17 cellular contexts compared by ENCODE assay signal in the genomic region with DNA sequence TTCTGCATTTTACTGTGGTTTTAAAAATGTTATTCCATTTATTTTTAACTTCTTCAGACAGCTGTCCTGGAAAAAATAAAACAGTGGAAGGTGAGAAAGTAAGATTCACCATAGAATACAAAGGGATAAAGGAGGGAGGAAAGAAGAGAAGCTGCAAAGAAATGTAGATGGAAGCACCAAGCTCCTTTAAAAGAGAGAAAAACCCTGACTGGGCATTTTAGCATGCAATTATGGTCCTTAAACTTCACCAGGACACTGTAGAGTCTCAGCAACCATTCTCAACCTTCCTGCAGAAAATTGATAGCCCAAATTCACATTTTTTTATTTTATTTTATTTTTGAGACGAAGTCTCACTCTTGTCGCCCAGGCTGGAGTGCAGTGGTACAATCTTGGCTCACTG. TPM values are rescaled to one million over a fixed set of nuclear protein-coding genes. Genes with fewer than 3 reads are reported as not detected.
DNase-seq lines count a peak whose midpoint lies in the region; ATAC-seq and TF ChIP-seq lines count a peak whose summit lies in the region.
"Had no signal": no experiment of that assay in that cellular context is flagged by ENCODE, and none has a peak within 500 bp of the region (broad histone marks: within the 10 kb centered on the region; RNA-seq: fewer than 3 reads in every experiment).

No MANE protein-coding gene starts in this region.

- no peak for ATAC-seq in activated CD8-positive, alpha-beta T cell treated with anti-CD3 and anti-CD28 coated beads for 36 hours
- no peak for ATAC-seq in activated CD8-positive, alpha-beta T cell treated with anti-CD3 and anti-CD28 coated beads, Interleukin-2, amount 10 ng/mL, durations not matched to agents 7 days and 5 days
- no peak for ATAC-seq in CD4-positive, alpha-beta T cell (ENCODE audit: poor library complexity)
- ATAC-seq in T-helper 17 cell (no peak), GM19324 (IDR thresholded peaks at IDR 0.05; ENCODE audit: low FRiP score, unreplicated experiment) (no peak), HG03565 (IDR thresholded peaks at IDR 0.05; ENCODE audit: unreplicated experiment) (no peak)
- no peak for ATAC-seq in naive thymus-derived CD4-positive, alpha-beta T cell

- no peak overlapping the region for H3K4me3 ChIP-seq in naive thymus-derived CD4-positive, alpha-beta T cell (ENCODE audit: low read length)

- H3K9me3 ChIP-seq in CD4-positive, alpha-beta T cell (ENCODE audit: control insufficient read depth, low read length): no peaks in the 10 kb centered on the region
- H3K9me3 ChIP-seq in T-helper 17 cell (ENCODE audit: control insufficient read depth, low read length, poor library complexity, severe bottlenecking): no peaks in the 10 kb centered on the region
- no peaks in the 10 kb centered on the region for H3K9me3 ChIP-seq in naive thymus-derived CD4-positive, alpha-beta T cell (ENCODE audit: control insufficient read depth in 2 of 3, low read length in 3 of 3)

- peaks cover 65% of the 10 kb centered on the region for H3K4me1 Mint-ChIP-seq in activated CD8-positive, alpha-beta T cell treated with anti-CD3 and anti-CD28 coated beads for 36 hours (ENCODE audit: low read depth)
- H3K4me1 Mint-ChIP-seq in activated CD8-positive, alpha-beta T cell treated with anti-CD3 and anti-CD28 coated beads, Interleukin-2, amount 10 ng/mL, durations not matched to agents 7 days and 5 days (ENCODE audit: low read depth): peaks cover 45% of the 10 kb centered on the region
- H3K4me1 Mint-ChIP-seq in CD4-positive, alpha-beta T cell (ENCODE audit: low read depth): peaks cover 60% of the 10 kb centered on the region
- peaks cover 30% of the 10 kb centered on the region for H3K4me1 Mint-ChIP-seq in T-helper 17 cell
- H3K4me1 Mint-ChIP-seq in naive thymus-derived CD4-positive, alpha-beta T cell: peaks cover 36 to 80% (median 64%) of the 10 kb centered on the region in 7 donors

- H3K27ac ChIP-seq in CD4-positive, alpha-beta T cell (ENCODE audit: low read depth, low read length): peak overlapping the region; percentile 69
- peak overlapping the region; percentile 73 for H3K27ac ChIP-seq in naive thymus-derived CD4-positive, alpha-beta T cell (ENCODE audit: low read depth, low read length)

- H3K27ac Mint-ChIP-seq in activated CD8-positive, alpha-beta T cell treated with anti-CD3 and anti-CD28 coated beads for 36 hours: peak overlapping the region; percentile 74
- no peak overlapping the region for H3K27ac Mint-ChIP-seq in activated CD8-positive, alpha-beta T cell treated with anti-CD3 and anti-CD28 coated beads, Interleukin-2, amount 10 ng/mL, durations not matched to agents 7 days and 5 days
- peak overlapping the region; percentile 94 for H3K27ac Mint-ChIP-seq in CD4-positive, alpha-beta T cell
- H3K27ac Mint-ChIP-seq in T-helper 17 cell: peak overlapping the region; percentile 94
- H3K27ac Mint-ChIP-seq in naive thymus-derived CD4-positive, alpha-beta T cell: peak overlapping the region in 8 of 9 donors; percentile 97 to 99 (median 98)

- H3K4me1 ChIP-seq in naive thymus-derived CD4-positive, alpha-beta T cell (ENCODE audit: control insufficient read depth in 2 of 2, insufficient read depth in 2 of 2, low read length in 2 of 2): peaks cover 25 to 50% of the 10 kb centered on the region in 2 donors

- intact Hi-C loops in activated CD8-positive, alpha-beta T cell treated with anti-CD3 and anti-CD28 coated beads for 36 hours (cut with micrococcal nuclease): no loop called here
- intact Hi-C loops in CD4-positive, alpha-beta T cell (cut with DNase I, micrococcal nuclease): loop anchor here in 1 of 2 experiments (5.0 kb wide), 1 partner anchor 35 kb away; no protein-coding TSS in a partner anchor
- intact Hi-C loops in naive thymus-derived CD4-positive, alpha-beta T cell (cut with micrococcal nuclease): loop anchor here in 1 of 2 donors (2.0 to 5.0 kb wide), 3 partner anchors 19 to 130 kb away; a partner anchor contains a TSS

- peaks cover 3% of the 10 kb centered on the region for H3K36me3 Mint-ChIP-seq in activated CD8-positive, alpha-beta T cell treated with anti-CD3 and anti-CD28 coated beads for 36 hours (ENCODE audit: low read depth)
- peaks cover 1% of the 10 kb centered on the region for H3K36me3 Mint-ChIP-seq in activated CD8-positive, alpha-beta T cell treated with anti-CD3 and anti-CD28 coated beads, Interleukin-2, amount 10 ng/mL, durations not matched to agents 7 days and 5 days (ENCODE audit: low read depth)
- no peaks in the 10 kb centered on the region for H3K36me3 Mint-ChIP-seq in CD4-positive, alpha-beta T cell (ENCODE audit: low read depth)
- no peaks in the 10 kb centered on the region for H3K36me3 Mint-ChIP-seq in T-helper 17 cell (ENCODE audit: low read depth)
- H3K36me3 Mint-ChIP-seq in naive thymus-derived CD4-positive, alpha-beta T cell: peaks cover 0 to 1% (median 0%) of the 10 kb centered on the region in 5 donors
- H3K36me3 Mint-ChIP-seq: CD14-positive monocyte had no signal

- no peaks in the 10 kb centered on the region for H3K27me3 Mint-ChIP-seq in activated CD8-positive, alpha-beta T cell treated with anti-CD3 and anti-CD28 coated beads for 36 hours
- H3K27me3 Mint-ChIP-seq in activated CD8-positive, alpha-beta T cell treated with anti-CD3 and anti-CD28 coated beads, Interleukin-2, amount 10 ng/mL, durations not matched to agents 7 days and 5 days (ENCODE audit: low read depth): no peaks in the 10 kb centered on the region
- H3K27me3 Mint-ChIP-seq in CD4-positive, alpha-beta T cell: no peaks in the 10 kb centered on the region
- no peaks in the 10 kb centered on the region for H3K27me3 Mint-ChIP-seq in T-helper 17 cell
- H3K27me3 Mint-ChIP-seq in naive thymus-derived CD4-positive, alpha-beta T cell: no peaks in the 10 kb centered on the region

- no peaks in the 10 kb centered on the region for H3K36me3 ChIP-seq in naive thymus-derived CD4-positive, alpha-beta T cell (ENCODE audit: control insufficient read depth in 2 of 3, insufficient read depth in 3 of 3, low read length in 3 of 3)

- peak overlapping the region; percentile 15 for H3K4me3 Mint-ChIP-seq in activated CD8-positive, alpha-beta T cell treated with anti-CD3 and anti-CD28 coated beads for 36 hours
- H3K4me3 Mint-ChIP-seq in activated CD8-positive, alpha-beta T cell treated with anti-CD3 and anti-CD28 coated beads, Interleukin-2, amount 10 ng/mL, durations not matched to agents 7 days and 5 days: no peak overlapping the region
- peak overlapping the region; percentile 32 for H3K4me3 Mint-ChIP-seq in CD4-positive, alpha-beta T cell
- H3K4me3 Mint-ChIP-seq in T-helper 17 cell: peak overlapping the region; percentile 21
- H3K4me3 Mint-ChIP-seq in naive thymus-derived CD4-positive, alpha-beta T cell: peak overlapping the region in 7 of 10 donors; percentile 42 to 88 (median 50)

- no peaks in the 10 kb centered on the region for H3K27me3 ChIP-seq in CD4-positive, alpha-beta T cell (ENCODE audit: control insufficient read depth, insufficient read depth, low read length)
- H3K27me3 ChIP-seq in naive thymus-derived CD4-positive, alpha-beta T cell (ENCODE audit: control insufficient read depth in 2 of 2, insufficient read depth in 2 of 2, low read length in 2 of 2): no peaks in the 10 kb centered on the region

- no peaks in the 10 kb centered on the region for H3K9me3 Mint-ChIP-seq in activated CD8-positive, alpha-beta T cell treated with anti-CD3 and anti-CD28 coated beads for 36 hours
- peaks cover 4% of the 10 kb centered on the region for H3K9me3 Mint-ChIP-seq in activated CD8-positive, alpha-beta T cell treated with anti-CD3 and anti-CD28 coated beads, Interleukin-2, amount 10 ng/mL, durations not matched to agents 7 days and 5 days (ENCODE audit: insufficient read depth)
- H3K9me3 Mint-ChIP-seq in CD4-positive, alpha-beta T cell: no peaks in the 10 kb centered on the region
- peaks cover 0 to 6% (median 0%) of the 10 kb centered on the region in 11 donors for H3K9me3 Mint-ChIP-seq in naive thymus-derived CD4-positive, alpha-beta T cell
- H3K9me3 Mint-ChIP-seq: CD14-positive monocyte had no signal

- POLR2A ChIA-PET in activated CD8-positive, alpha-beta T cell treated with anti-CD3 and anti-CD28 coated beads for 36 hours (lab: Charles Lee): interaction anchor here (1.0 kb wide), 1 partner anchor 13 kb away, joined by 6 read pairs; no protein-coding TSS in a partner anchor
- POLR2A ChIA-PET in activated CD8-positive, alpha-beta T cell treated with anti-CD3 and anti-CD28 coated beads, Interleukin-2, amount 10 ng/mL, durations not matched to agents 7 days and 5 days (lab: Charles Lee): interaction anchor here (0.9 to 1.0 kb wide), 2 partner anchors 12 to 17 kb away, joined by 3 to 4 read pairs; no protein-coding TSS in a partner anchor
- POLR2A ChIA-PET in CD4-positive, alpha-beta T cell (lab: Charles Lee): interaction anchor here (0.6 to 2.0 kb wide), 4 partner anchors 12 to 123 kb away, joined by 3 to 17 read pairs (median 4); a partner anchor contains a TSS
- POLR2A ChIA-PET in naive thymus-derived CD4-positive, alpha-beta T cell (lab: Charles Lee): interaction anchor here (0.6 to 2.9 kb wide), 9 partner anchors 9 to 705 kb away, joined by 3 to 26 read pairs (median 5); a partner anchor contains a TSS

- DNase-seq in activated CD8-positive, alpha-beta T cell treated with anti-CD3 and anti-CD28 coated beads for 36 hours: no peak
- no peak for DNase-seq in activated CD8-positive, alpha-beta T cell treated with anti-CD3 and anti-CD28 coated beads, Interleukin-2, amount 10 ng/mL, durations not matched to agents 7 days and 5 days
- no peak for DNase-seq in CD4-positive, alpha-beta T cell
- no peak for DNase-seq in T-helper 17 cell
- DNase-seq in naive thymus-derived CD4-positive, alpha-beta T cell: no peak
- DNase-seq: ACHN, AML-193, DND-41, HCEC 1CT, MV-4-11, NCI-H1417, NCI-H187 treated with DMSO at 0.1 percent for 48 hours, NCI-H69, Right ventricle myocardium superior had no signal

- TF ChIP-seq CTCF in activated CD8-positive, alpha-beta T cell treated with anti-CD3 and anti-CD28 coated beads for 36 hours (IDR thresholded peaks at IDR 0.05): no peak
- no peak for TF ChIP-seq CTCF in CD4-positive, alpha-beta T cell (IDR thresholded peaks at IDR 0.05)

- CTCF ChIA-PET in activated CD8-positive, alpha-beta T cell treated with anti-CD3 and anti-CD28 coated beads for 36 hours (lab: Charles Lee): interaction anchor here (0.8 to 1.7 kb wide), 5 partner anchors 11 to 208 kb away, joined by 3 to 5 read pairs (median 3); no protein-coding TSS in a partner anchor
- CTCF ChIA-PET in activated CD8-positive, alpha-beta T cell treated with anti-CD3 and anti-CD28 coated beads, Interleukin-2, amount 10 ng/mL, durations not matched to agents 7 days and 5 days (lab: Charles Lee): interaction anchor here (1.0 to 1.7 kb wide), 6 partner anchors 8 to 209 kb away, joined by 3 to 8 read pairs (median 4); no protein-coding TSS in a partner anchor
- CTCF ChIA-PET in CD4-positive, alpha-beta T cell (lab: Charles Lee): no interaction called here
- CTCF ChIA-PET in naive thymus-derived CD4-positive, alpha-beta T cell (lab: Charles Lee): interaction anchor here (0.6 to 1.8 kb wide), 3 partner anchors 8 to 112 kb away, joined by 3 to 4 read pairs (median 3); no protein-coding TSS in a partner anchor

RNA-seq across cellular contexts. Expression of a gene that starts 11.6 kb away (rescaled TPM):
- total RNA-seq in activated CD8-positive, alpha-beta T cell treated with anti-CD3 and anti-CD28 coated beads for 36 hours: 100 to 1,000 TPM; 131 to 132 TPM
- 100 to 1,000 TPM; 188 to 224 TPM for total RNA-seq in activated CD8-positive, alpha-beta T cell treated with anti-CD3 and anti-CD28 coated beads, Interleukin-2, amount 10 ng/mL, durations not matched to agents 7 days and 5 days
- total RNA-seq in CD4-positive, alpha-beta T cell: 100 to 1,000 TPM; 170 to 186 TPM
- total RNA-seq in T-helper 17 cell: 100 to 1,000 TPM; 232 to 246 TPM
- total RNA-seq in naive thymus-derived CD4-positive, alpha-beta T cell: 100 to 1,000 TPM; 234 to 296 (median 291) TPM
- 10 to 100 TPM; 88.6 to 95.4 TPM for polyA plus RNA-seq in naive thymus-derived CD4-positive, alpha-beta T cell
